1 cellular context compared by ENCODE assay signal in genomic region chr15:79475312-79475711, GRCh38.
TF ChIP-seq lines count a peak whose summit lies in the region.

No MANE protein-coding gene starts in this region.

TF ChIP-seq in IMR-90, 13 proteins besides CTCF, POLR2A, EP300 and RAD21:
- TF ChIP-seq CEBPB (IDR thresholded peaks at IDR 0.05; ENCODE audit: low read depth, low read length) (peak; percentile 34; the same call in 1 of the 2 replicates), RCOR1 (IDR thresholded peaks at IDR 0.05; ENCODE audit: insufficient replicate concordance, low read length) (no peak)
